Comparison of ENCODE assay signal across 1 cellular context in the genomic region with DNA sequence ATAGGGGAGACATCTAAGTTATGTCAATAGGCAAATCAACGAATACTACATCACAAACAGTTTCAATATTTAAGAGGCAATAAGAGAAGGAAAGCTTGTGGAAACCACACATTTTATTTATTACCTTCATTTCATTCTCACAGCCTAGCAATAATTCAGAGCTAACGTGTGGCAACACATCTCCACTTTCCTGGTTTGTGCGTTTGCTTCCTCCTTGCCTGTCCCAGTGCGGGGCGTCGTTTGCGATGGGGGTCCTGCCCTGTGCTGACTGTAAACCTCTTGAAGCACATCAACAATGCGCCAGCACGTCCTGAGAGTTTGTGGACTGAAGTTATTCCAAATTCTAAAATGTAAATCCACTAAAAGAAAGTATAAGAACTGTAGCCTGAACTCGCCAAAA.
TF ChIP-seq lines count a peak whose summit lies in the region.

No MANE protein-coding gene starts in this region.

TF ChIP-seq in endothelial cell of umbilical vein, 7 proteins besides CTCF, POLR2A, EP300 and RAD21:
- TF ChIP-seq, protein P1, sequence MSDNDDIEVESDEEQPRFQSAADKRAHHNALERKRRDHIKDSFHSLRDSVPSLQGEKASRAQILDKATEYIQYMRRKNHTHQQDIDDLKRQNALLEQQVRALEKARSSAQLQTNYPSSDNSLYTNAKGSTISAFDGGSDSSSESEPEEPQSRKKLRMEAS (IDR thresholded peaks at IDR 0.05; ENCODE audit: insufficient read depth, insufficient read length): no peak
- no peak for TF ChIP-seq EZH2 (IDR thresholded peaks at IDR 0.05; ENCODE audit: borderline replicate concordance, low read depth, low read length, severe bottlenecking)
- TF ChIP-seq FOS (IDR thresholded peaks at IDR 0.05; ENCODE audit: borderline replicate concordance, insufficient read depth, low read length): no peak
- TF ChIP-seq JUN (IDR thresholded peaks at IDR 0.05; ENCODE audit: borderline replicate concordance, insufficient read depth, insufficient read length, low read depth): no peak
- no peak for TF ChIP-seq GATA2 (IDR thresholded peaks at IDR 0.05; ENCODE audit: insufficient read depth, insufficient read length, low read depth, low read length)
- no peak for TF ChIP-seq MYC (IDR thresholded peaks at IDR 0.05; ENCODE audit: low read depth, low read length)
- TF ChIP-seq POLR2AphosphoS5 (IDR thresholded peaks at IDR 0.05; ENCODE audit: insufficient read depth, low read depth, low read length): no peak
TF ChIP-seq in endothelial cell of umbilical vein: peak in this region for 0.
